In genomic region chr19:14519860-14520407, GRCh38 we compare ENCODE assay signal across 8 cellular contexts. TPM values are rescaled to one million over a fixed set of nuclear protein-coding genes. Genes with fewer than 3 reads are reported as not detected.
A peak's percentile ranks its signal among the peaks of the same experiment; 100 is the strongest.
DNase-seq lines count a peak whose midpoint lies in the region; TF ChIP-seq lines count a peak whose summit lies in the region.

No MANE protein-coding gene starts in this region.

- peaks cover 18% of the 10 kb centered on the region for H3K36me3 ChIP-seq in HUES6 (ENCODE audit: control insufficient read depth, insufficient read depth, low read length)
- peaks cover 22% of the 10 kb centered on the region for H3K36me3 ChIP-seq in mesodermal cell (ENCODE audit: control insufficient read depth, insufficient read depth, low read length)

- no peaks in the 10 kb centered on the region for H3K9me3 ChIP-seq in HUES6 (ENCODE audit: control insufficient read depth, insufficient read depth, low read depth, low read length)
- H3K9me3 ChIP-seq in mesodermal cell (ENCODE audit: control insufficient read depth, low read length): no peaks in the 10 kb centered on the region

- H3K27ac ChIP-seq in HUES6 (ENCODE audit: low read depth, low read length): peak overlapping the region; percentile 74; the same call in 1 of the 2 replicates
- peak overlapping the region; percentile 99 for H3K27ac ChIP-seq in mesodermal cell (ENCODE audit: low read depth, low read length, severe bottlenecking)

- H3K9ac ChIP-seq in HUES6 (ENCODE audit: low read length): peak overlapping the region; percentile 46

- H3K4me1 ChIP-seq in HUES6 (ENCODE audit: control insufficient read depth, insufficient read depth, low read length) (peaks cover 18% of the 10 kb centered on the region), mesodermal cell (ENCODE audit: control insufficient read depth, insufficient read depth, low read length, poor library complexity, severe bottlenecking) (peaks cover 36% of the 10 kb centered on the region)

- H3K4me3 ChIP-seq in HUES6 (ENCODE audit: low read depth, low read length) (no peak overlapping the region), astrocyte of the spinal cord (ENCODE audit: low read depth, low read length) (no peak overlapping the region), mesodermal cell (ENCODE audit: extremely low read depth, insufficient read depth, low read length, poor library complexity, severe bottlenecking) (no peak overlapping the region)

- WGBS in mesodermal cell (ENCODE audit: insufficient coverage in 2 of 2), 2 experiments: 48 to 53% methylated on average over 2 of the region's 2 CpGs

- no peak for TF ChIP-seq CTCF in astrocyte of the spinal cord (IDR thresholded peaks at IDR 0.05; ENCODE audit: low read depth, low read length)

- DNase-seq in A172 (ENCODE audit: low spot score) (peak; percentile 97), astrocyte of the spinal cord (ENCODE audit: low read depth, low spot score) (peak; percentile 88), NAMALWA (ENCODE audit: low spot score) (no peak), activated gamma-delta T cell treated with Interleukin-2 at 50 U/mL for 16 hours (no peak), NCI-H1048 (lab: John Stamatoyannopoulos, UW) (no peak)
- no peak for DNase-seq in activated effector memory CD4-positive, alpha-beta T cell treated with anti-CD3 and anti-CD28 coated beads, Interleukin-2, amount 50 U/mL, for 16 hours

- in situ Hi-C loops in astrocyte of the spinal cord (cut with HindIII; ENCODE audit: low sequenced_read_pairs): no loop called here

- no peaks in the 10 kb centered on the region for H3K27me3 ChIP-seq in HUES6 (ENCODE audit: control insufficient read depth, insufficient read depth, low read length)

RNA-seq across cellular contexts. Expression of gene DNAJB1, which starts 1.7 kb away (rescaled TPM):
- 216 and 229 TPM in 2 replicates for total RNA-seq in A172 (2014; rRNA removed; shearing (Covaris generic))
- 56.7 TPM for polyA plus RNA-seq in mesodermal cell (2013, experiment 1 of 2)
- 53.9 TPM for polyA plus RNA-seq in mesodermal cell (2013, experiment 2 of 2)

RNA-seq across cellular contexts. Expression of gene TECR, which starts 9.5 kb away (rescaled TPM):
- 69.6 and 81.8 TPM in 2 replicates for total RNA-seq in A172 (2014; rRNA removed; shearing (Covaris generic))
- polyA plus RNA-seq in mesodermal cell (2013, experiment 1 of 2): 115 TPM
- polyA plus RNA-seq in mesodermal cell (2013, experiment 2 of 2): 102 TPM

RNA-seq across cellular contexts. Expression of gene GIPC1, which starts 24.0 kb away (rescaled TPM):
- total RNA-seq in A172 (2014; rRNA removed; shearing (Covaris generic)): 302 and 408 TPM in 2 replicates
- polyA plus RNA-seq in mesodermal cell (2013, experiment 1 of 2): 71.0 TPM
- 65.0 TPM for polyA plus RNA-seq in mesodermal cell (2013, experiment 2 of 2)

RNA-seq across cellular contexts. Expression of gene PTGER1, which starts 44.8 kb away (rescaled TPM):
- total RNA-seq in A172 (2014; rRNA removed; shearing (Covaris generic)): 0.29 TPM in 1 of 2 replicates, not detected in the other
- 0.18 TPM for polyA plus RNA-seq in mesodermal cell (2013, experiment 1 of 2)
- not detected for polyA plus RNA-seq in mesodermal cell (2013, experiment 2 of 2)

RNA-seq across cellular contexts. Expression of gene NDUFB7, which starts 51.9 kb away (rescaled TPM):
- total RNA-seq in A172 (2014; rRNA removed; shearing (Covaris generic)): 340 and 446 TPM in 2 replicates
- polyA plus RNA-seq in mesodermal cell (2013, experiment 1 of 2): 137 TPM
- polyA plus RNA-seq in mesodermal cell (2013, experiment 2 of 2): 115 TPM

Comparison
In these comparisons a context has a peak if more than half of its experiments do, and no peak if none do; other contexts are left out.
1. DNase-seq: peak in A172 (single experiment) and astrocyte of the spinal cord (single experiment); none in NAMALWA (single experiment), activated gamma-delta T cell treated with Interleukin-2 at 50 U/mL for 16 hours (single experiment), NCI-H1048 (single experiment) and activated effector memory CD4-positive, alpha-beta T cell treated with anti-CD3 and anti-CD28 coated beads, Interleukin-2, amount 50 U/mL, for 16 hours (single experiment).